ENCODE assay signal across 14 cellular contexts in the genomic region with DNA sequence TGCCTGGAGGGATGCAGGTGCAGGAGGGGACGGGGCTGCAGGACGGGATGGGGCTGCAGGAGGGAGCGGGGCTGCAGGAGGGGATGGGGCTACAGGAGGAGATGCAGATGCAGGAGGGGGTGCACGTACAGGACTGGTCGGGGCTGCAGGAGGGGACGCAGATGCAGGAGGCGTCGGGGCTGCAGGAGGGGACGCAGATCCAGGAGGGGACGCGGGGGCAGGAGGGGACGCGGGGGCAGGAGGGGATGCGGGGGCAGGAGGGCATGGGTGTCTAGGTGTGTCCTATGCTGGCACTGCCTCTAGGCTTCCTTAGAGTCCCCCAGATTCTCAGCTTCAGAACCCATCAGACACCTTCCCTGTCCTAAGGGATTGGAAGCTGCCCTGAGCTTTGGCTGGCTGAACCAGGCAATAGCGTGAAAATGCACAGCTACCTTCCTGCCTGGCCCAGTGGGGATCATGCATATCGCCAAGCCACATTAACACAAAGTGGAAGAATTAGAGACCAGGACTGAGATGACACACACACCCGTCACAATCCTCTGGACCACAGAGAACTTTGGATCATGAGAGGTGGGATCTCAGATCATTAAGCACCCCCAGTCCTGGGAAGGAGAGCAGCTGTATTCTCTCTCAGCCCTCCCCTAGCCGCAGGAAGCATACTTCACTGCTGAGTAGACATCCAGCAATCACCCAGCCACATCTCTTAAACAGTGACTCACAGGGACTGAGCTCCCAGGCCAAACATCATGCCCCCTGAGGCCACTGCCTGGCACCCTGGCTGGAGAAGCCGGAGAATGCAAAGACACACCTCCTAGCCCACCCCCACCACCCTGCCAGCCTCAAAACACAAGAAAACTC.
DNase-seq lines count a peak whose midpoint lies in the region; ATAC-seq and TF ChIP-seq lines count a peak whose summit lies in the region.
"Had no signal": no experiment of that assay in that cellular context is flagged by ENCODE, and none has a peak within 500 bp of the region (broad histone marks: within the 10 kb centered on the region; RNA-seq: fewer than 3 reads in every experiment).

No MANE protein-coding gene starts in this region.

- CTCF ChIA-PET in MCF 10A (lab: Yijun Ruan, JAX) = interaction anchor here (0.5 to 1.4 kb wide), 13 partner anchors 9 to 837 kb away, joined by 3 to 5 read pairs (median 4); no protein-coding TSS in a partner anchor

- H3K4me1 ChIP-seq in breast epithelium (no peaks in the 10 kb centered on the region), foreskin keratinocyte (peaks cover 6% of the 10 kb centered on the region)
- H3K4me1 ChIP-seq: BE2C had no signal

- intact Hi-C loops in MCF 10A (cut with micrococcal nuclease) = loop anchor here (10.0 kb wide), 1 partner anchor 398 kb away; no protein-coding TSS in a partner anchor
- intact Hi-C loops in breast epithelium (cut with DNase I; ENCODE audit: low total_unique reads) = no loop called here

- H3K27ac ChIP-seq in breast epithelium (no peak overlapping the region), foreskin keratinocyte (peak overlapping the region; percentile 89), substantia nigra (ENCODE audit: low read depth, low read length, poor library complexity, severe bottlenecking) (no peak overlapping the region)
- H3K27ac ChIP-seq: thoracic aorta had no signal

- ATAC-seq in foreskin keratinocyte = peak; percentile 98

- TF ChIP-seq CTCF in MCF 10A (IDR thresholded peaks at IDR 0.05; ENCODE audit: unreplicated experiment) = no peak
- TF ChIP-seq CTCF in breast epithelium (IDR thresholded peaks at IDR 0.05) = no peak
- TF ChIP-seq CTCF in foreskin keratinocyte (conservative IDR thresholded peaks at IDR 0.05) = no peak

- POLR2A ChIA-PET in MCF 10A (lab: Yijun Ruan, JAX) = interaction anchor here (0.7 to 1.8 kb wide), 4 partner anchors 11 to 127 kb away, joined by 3 to 7 read pairs (median 4); no protein-coding TSS in a partner anchor

- no peak overlapping the region for H3K4me3 Mint-ChIP-seq in MCF 10A (ENCODE audit: unreplicated experiment)

- peaks cover 4% of the 10 kb centered on the region for H3K36me3 Mint-ChIP-seq in MCF 10A (ENCODE audit: insufficient read depth, unreplicated experiment)

- H3K4me1 Mint-ChIP-seq in MCF 10A (ENCODE audit: insufficient read depth, unreplicated experiment) = peaks cover 20% of the 10 kb centered on the region

- TF ChIP-seq POLR2A in breast epithelium (IDR thresholded peaks at IDR 0.05) = no peak

- H3K36me3 ChIP-seq in breast epithelium = no peaks in the 10 kb centered on the region
- H3K36me3 ChIP-seq: BE2C, thoracic aorta had no signal

- no TSS peak for BruUV-seq in MCF 10A (replicated peaks; lab: Mats Ljungman, UMichigan)

- DNase-seq in MCF 10A (ENCODE audit: unreplicated experiment) = peak; percentile 92
- no peak for DNase-seq in breast epithelium (ENCODE audit: low spot score in 2 of 2)
- DNase-seq in T1000 (lab: John Stamatoyannopoulos, UW) = peak; percentile 86
- DNase-seq in foreskin keratinocyte = peak; percentile 95 to 98
- peak; percentile 83 for DNase-seq in stromal cell of bone marrow (ENCODE audit: low read depth)
- DNase-seq in CD1c-positive myeloid dendritic cell (ENCODE audit: extremely low spot score) = no peak
- no peak for DNase-seq in NCI-H128 (lab: John Stamatoyannopoulos, UW; ENCODE audit: unreplicated experiment)
- no peak for DNase-seq in substantia nigra (lab: John Stamatoyannopoulos, UW)
- DNase-seq: activated CD4-positive, CD25-positive, alpha-beta regulatory T cell treated with anti-CD3 and anti-CD28 coated beads, Interleukin-2, amount 50 U/mL, for 72 hours; BE2C; central memory CD4-positive, alpha-beta T cell; H7; NK-92 treated with Interleukin-12 subunit alpha and Interleukin-12 subunit beta, amount 100 ng/mL, for 24 hours had no signal

- H3K27me3 ChIP-seq in breast epithelium (no peaks in the 10 kb centered on the region), foreskin keratinocyte (no peaks in the 10 kb centered on the region)
- H3K27me3 ChIP-seq: BE2C had no signal

- no peak overlapping the region for H3K27ac Mint-ChIP-seq in MCF 10A (ENCODE audit: low read depth, unreplicated experiment)

- H3K4me3 ChIP-seq in breast epithelium = no peak overlapping the region
- H3K4me3 ChIP-seq: thoracic aorta had no signal

- no peaks in the 10 kb centered on the region for H3K9me3 Mint-ChIP-seq in MCF 10A (ENCODE audit: unreplicated experiment)

- no peaks in the 10 kb centered on the region for H3K27me3 Mint-ChIP-seq in MCF 10A (ENCODE audit: insufficient read depth, unreplicated experiment)

- no peaks in the 10 kb centered on the region for H3K9me3 ChIP-seq in breast epithelium
- H3K9me3 ChIP-seq: BE2C, thoracic aorta had no signal

Comparison
In these comparisons a context has a peak if more than half of its experiments do, and no peak if none do; other contexts are left out.
1. DNase-seq: peak in MCF 10A (single experiment), T1000 (single experiment), foreskin keratinocyte (2 of 2) and stromal cell of bone marrow (single experiment); none in breast epithelium (0 of 2), CD1c-positive myeloid dendritic cell (single experiment), NCI-H128 (single experiment) and substantia nigra (0 of 49).